15 cellular contexts compared by ENCODE assay signal in genomic region chr14:65016461-65016860, GRCh38.
"Had no signal": no experiment of that assay in that cellular context is flagged by ENCODE, and none has a peak within 500 bp of the region (broad histone marks: within the 10 kb centered on the region; RNA-seq: fewer than 3 reads in every experiment).

No MANE protein-coding gene starts in this region.

- DNase-seq: activated CD4-positive, alpha-beta T cell treated with anti-CD3 and anti-CD28 coated beads for 1 hour; activated CD4-positive, alpha-beta T cell treated with anti-CD3 and anti-CD28 coated beads, Interleukin-2, amount 50 U/mL, for 4 hours; activated gamma-delta T cell treated with Interleukin-2 at 50 U/mL for 16 hours; activated naive CD8-positive, alpha-beta T cell treated with anti-CD3 and anti-CD28 coated beads for 36 hours; amniotic stem cell; mesendoderm; naive thymus-derived CD4-positive, alpha-beta T cell; sigmoid colon; stimulated activated naive CD4-positive, alpha-beta T cell; T-helper 2 cell; transverse colon; WERI-Rb-1 had no signal

- H3K27ac ChIP-seq: cardiac muscle cell, parathyroid adenoma, sigmoid colon, transverse colon, WERI-Rb-1 had no signal

- H3K36me3 ChIP-seq: neutrophil had no signal

- H3K27me3 ChIP-seq: cardiac muscle cell, neutrophil, sigmoid colon, transverse colon had no signal

- ATAC-seq: naive thymus-derived CD4-positive, alpha-beta T cell had no signal

- H3K79me2 ChIP-seq: parathyroid adenoma had no signal

- H3K9me3 ChIP-seq: neutrophil, sigmoid colon, transverse colon had no signal

- H3K4me3 ChIP-seq: cardiac muscle cell, sigmoid colon, transverse colon had no signal

- H2AFZ ChIP-seq: parathyroid adenoma had no signal
